Comparison of ENCODE assay signal across 8 cellular contexts in genomic region chr1:93850687-93851326, GRCh38. TPM values are rescaled to one million over a fixed set of nuclear protein-coding genes. Genes with fewer than 3 reads are reported as not detected.
DNase-seq lines count a peak whose midpoint lies in the region; ATAC-seq and TF ChIP-seq lines count a peak whose summit lies in the region.
"Not testable (repeated sequence)": the region's sequence is repeated elsewhere in the genome, so short reads cannot be mapped to it uniquely, and the experiment has no call there.

No MANE protein-coding gene starts in this region.

- not testable (repeated sequence) for H3K36me3 Mint-ChIP-seq in activated CD8-positive, alpha-beta T cell treated with anti-CD3 and anti-CD28 coated beads for 36 hours (ENCODE audit: low read depth); osteocyte (ENCODE audit: unreplicated experiment)

- H3K27me3 ChIP-seq in Karpas-422 (ENCODE audit: low read length); Panc1 (ENCODE audit: control insufficient read depth, insufficient read depth, low read length); breast epithelium: not testable (repeated sequence)

- H3K36me3 ChIP-seq in Karpas-422 (ENCODE audit: insufficient read depth, low read length); Panc1 (ENCODE audit: control insufficient read depth, insufficient read depth, low read length); breast epithelium: not testable (repeated sequence)

- not testable (repeated sequence) for H3K27ac Mint-ChIP-seq in activated CD8-positive, alpha-beta T cell treated with anti-CD3 and anti-CD28 coated beads for 36 hours; osteocyte (ENCODE audit: unreplicated experiment)

- H3K4me3 ChIP-seq in Karpas-422 (ENCODE audit: low read length): peak overlapping the region; percentile 36; the same call in 1 of the 2 replicates
- H3K4me3 ChIP-seq in Panc1 (ENCODE audit: low read depth in 2 of 2, low read length in 2 of 2); breast epithelium: not testable (repeated sequence)

- intact Hi-C loops in Panc1 (cut with micrococcal nuclease; ENCODE audit: unreplicated experiment) (loop anchor here (10.0 kb wide), 1 partner anchor 546 kb away; no protein-coding TSS in a partner anchor), left ventricle myocardium superior (cut with micrococcal nuclease) (loop anchor here (5.0 kb wide), 1 partner anchor 549 kb away; no protein-coding TSS in a partner anchor)
- intact Hi-C loops in activated CD8-positive, alpha-beta T cell treated with anti-CD3 and anti-CD28 coated beads for 36 hours (cut with micrococcal nuclease); breast epithelium (cut with DNase I; ENCODE audit: low total_unique reads): not testable (repeated sequence)

- not testable (repeated sequence) for H3K79me2 ChIP-seq in Karpas-422 (ENCODE audit: low read length)

- H3K4me1 ChIP-seq in Karpas-422 (ENCODE audit: low read length): peaks cover 14% of the 10 kb centered on the region
- not testable (repeated sequence) for H3K4me1 ChIP-seq in Panc1 (ENCODE audit: control insufficient read depth, insufficient read depth, low read length); breast epithelium

- H3K9me3 Mint-ChIP-seq in activated CD8-positive, alpha-beta T cell treated with anti-CD3 and anti-CD28 coated beads for 36 hours; osteocyte (ENCODE audit: unreplicated experiment): not testable (repeated sequence)

- H3K9me2 ChIP-seq in Karpas-422 (replicated peaks; ENCODE audit: insufficient read depth, low read length): not testable (repeated sequence)

- in situ Hi-C loops in Panc1 (cut with HindIII; ENCODE audit: low pct_unique_long_range_greater_than_20kb, low sequenced_read_pairs): not testable (repeated sequence)

- H3K4me3 Mint-ChIP-seq in activated CD8-positive, alpha-beta T cell treated with anti-CD3 and anti-CD28 coated beads for 36 hours: peak overlapping the region; percentile 18
- H3K4me3 Mint-ChIP-seq in osteocyte (ENCODE audit: unreplicated experiment): not testable (repeated sequence)

- CTCF ChIA-PET in Panc1 (lab: Charles Lee): interaction anchor here (0.6 to 1.0 kb wide), 3 partner anchors 233 to 414 kb away, joined by 3 read pairs; no protein-coding TSS in a partner anchor
- CTCF ChIA-PET in activated CD8-positive, alpha-beta T cell treated with anti-CD3 and anti-CD28 coated beads for 36 hours (lab: Charles Lee): interaction anchor here (0.7 to 3.6 kb wide), 13 partner anchors 9 to 226 kb away, joined by 3 to 24 read pairs (median 4); no protein-coding TSS in a partner anchor

- H3K4me2 ChIP-seq in Karpas-422 (ENCODE audit: low read depth, low read length, poor library complexity, severe bottlenecking): peak overlapping the region; percentile 28

- TF ChIP-seq CTCF in Panc1 (IDR thresholded peaks at IDR 0.05) (peak; percentile 65), breast epithelium (IDR thresholded peaks at IDR 0.05) (peak; percentile 16 to 33 (median 17)), osteocyte (IDR thresholded peaks at IDR 0.05) (peak; percentile 70)
- TF ChIP-seq CTCF in activated CD8-positive, alpha-beta T cell treated with anti-CD3 and anti-CD28 coated beads for 36 hours (IDR thresholded peaks at IDR 0.05): peak; percentile 69

- not testable (repeated sequence) for H3K27me3 Mint-ChIP-seq in activated CD8-positive, alpha-beta T cell treated with anti-CD3 and anti-CD28 coated beads for 36 hours; osteocyte (ENCODE audit: unreplicated experiment)

- H3K4me1 Mint-ChIP-seq in activated CD8-positive, alpha-beta T cell treated with anti-CD3 and anti-CD28 coated beads for 36 hours (ENCODE audit: low read depth); osteocyte (ENCODE audit: unreplicated experiment): not testable (repeated sequence)

- not testable (repeated sequence) for H4K20me1 ChIP-seq in Karpas-422 (ENCODE audit: insufficient read depth, low read depth, low read length)

- POLR2A ChIA-PET in Panc1 (lab: Charles Lee): not testable (repeated sequence)
- POLR2A ChIA-PET in activated CD8-positive, alpha-beta T cell treated with anti-CD3 and anti-CD28 coated beads for 36 hours (lab: Charles Lee): interaction anchor here (1.0 kb wide), 1 partner anchor 14 kb away, joined by 3 read pairs; no protein-coding TSS in a partner anchor

- not testable (repeated sequence) for BruUV-seq in Panc1 (replicated peaks; lab: Mats Ljungman, UMichigan)

- not testable (repeated sequence) for TF ChIP-seq POLR2A in breast epithelium (IDR thresholded peaks at IDR 0.05)

- H3K9me3 ChIP-seq in Karpas-422 (ENCODE audit: low read length); Panc1 (ENCODE audit: control insufficient read depth, insufficient read depth, low read depth, low read length); breast epithelium: not testable (repeated sequence)

- H3K9ac ChIP-seq in Karpas-422 (ENCODE audit: low read length): not testable (repeated sequence)

- not testable (repeated sequence) for H3K27ac ChIP-seq in Karpas-422 (ENCODE audit: low read length); Panc1 (ENCODE audit: low read length); breast epithelium

- not testable (repeated sequence) for ATAC-seq in Panc1; activated CD8-positive, alpha-beta T cell treated with anti-CD3 and anti-CD28 coated beads for 36 hours; left ventricle myocardium superior

- DNase-seq in COLO668 (lab: John Stamatoyannopoulos, UW; ENCODE audit: unreplicated experiment) (peak; percentile 61), Karpas-422 (peak; percentile 78), breast epithelium (ENCODE audit: low spot score in 2 of 2) (peak in 1 of 2 donors; percentile 37), left ventricle myocardium superior (peak; percentile 84)
- not testable (repeated sequence) for DNase-seq in Panc1 (ENCODE audit: low read depth, low spot score); osteocyte (ENCODE audit: extremely low spot score, unreplicated experiment)
- peak; percentile 85 for DNase-seq in activated CD8-positive, alpha-beta T cell treated with anti-CD3 and anti-CD28 coated beads for 36 hours
- DNase-seq in stimulated activated CD8-positive, alpha-beta memory T cell treated with anti-CD3 and anti-CD28 coated beads, Interleukin-7, amount 100 ng/mL, for 24 hours (ENCODE audit: low read depth): peak; percentile 15

- H2AFZ ChIP-seq in Karpas-422 (ENCODE audit: low read length): not testable (repeated sequence)

RNA-seq across cellular contexts. Expression of gene DNTTIP2, which starts 28.2 kb away (rescaled TPM):
- 25.8 and 61.9 TPM in 2 replicates for total RNA-seq in Karpas-422 (2014; rRNA removed; shearing (Covaris generic); ENCODE audit: low replicate concordance)
- total RNA-seq in Panc1 (2021; ENCODE audit: unreplicated experiment) (50.3 TPM), breast epithelium (10 to 100 TPM; 28.2 to 38.3 (median 30.5) TPM), left ventricle myocardium superior (42.7 TPM), osteocyte (48.0 and 49.4 TPM in 2 replicates)
- polyA plus RNA-seq in Panc1 (2012; ENCODE audit: insufficient read length): 29.8 TPM
- 10 to 100 TPM; 81.7 to 82.2 TPM for total RNA-seq in activated CD8-positive, alpha-beta T cell treated with anti-CD3 and anti-CD28 coated beads for 36 hours

RNA-seq across cellular contexts. Expression of gene GCLM, which starts 58.4 kb away (rescaled TPM):
- total RNA-seq in Karpas-422 (2014; rRNA removed; shearing (Covaris generic); ENCODE audit: low replicate concordance): 8.2 and 11.5 TPM in 2 replicates
- total RNA-seq in Panc1 (2021; ENCODE audit: unreplicated experiment) (33.7 TPM), breast epithelium (10 to 100 TPM; 10.1 to 23.7 (median 13.8) TPM), left ventricle myocardium superior (10.9 TPM), osteocyte (17.5 and 17.7 TPM in 2 replicates)
- polyA plus RNA-seq in Panc1 (2012; ENCODE audit: insufficient read length): 19.1 TPM
- 10 to 100 TPM; 25.3 to 26.4 TPM for total RNA-seq in activated CD8-positive, alpha-beta T cell treated with anti-CD3 and anti-CD28 coated beads for 36 hours

Comparison
In these comparisons a context has a peak if more than half of its experiments do, and no peak if none do; other contexts are left out.
1. CTCF ChIP-seq: peak in every context shown above with its lines; median percentile 70 in osteocyte; 69 in activated CD8-positive, alpha-beta T cell treated with anti-CD3 and anti-CD28 coated beads for 36 hours; 65 in Panc1; 17 in breast epithelium.